17 cellular contexts compared by ENCODE assay signal in the genomic region with DNA sequence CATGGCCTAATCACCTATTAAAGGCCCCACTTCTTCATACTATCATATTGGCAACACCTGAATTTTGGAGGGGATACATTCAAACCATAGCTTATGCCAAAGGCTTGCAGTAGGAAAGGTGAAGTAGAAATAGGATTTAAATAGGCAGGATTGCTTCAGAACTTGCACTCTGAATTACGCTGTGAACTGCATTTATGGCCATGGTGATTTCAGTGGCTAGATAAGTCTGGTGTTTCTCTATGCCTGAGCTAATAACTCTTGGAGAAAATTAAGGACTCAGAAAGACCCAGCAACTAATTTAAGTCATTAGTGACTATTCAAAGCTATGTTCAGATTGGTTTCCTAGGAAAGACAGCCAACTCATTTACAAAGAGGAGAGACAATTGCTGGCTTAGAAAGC. TPM values are rescaled to one million over a fixed set of nuclear protein-coding genes. Genes with fewer than 3 reads are reported as not detected.
DNase-seq lines count a peak whose midpoint lies in the region; ATAC-seq lines count a peak whose summit lies in the region.
"Had no signal": no experiment of that assay in that cellular context is flagged by ENCODE, and none has a peak within 500 bp of the region (broad histone marks: within the 10 kb centered on the region; RNA-seq: fewer than 3 reads in every experiment).

No MANE protein-coding gene starts in this region.

- H3K14ac ChIP-seq in trophoblast cell (ENCODE audit: low read length) = no peak overlapping the region

- H3K27me3 ChIP-seq in trophoblast cell (ENCODE audit: insufficient read depth, low read length) = no peaks in the 10 kb centered on the region
- H3K27me3 ChIP-seq: BE2C had no signal

- H2BK12ac ChIP-seq in trophoblast cell (ENCODE audit: low read length) = no peak overlapping the region

- no peak overlapping the region for H4K8ac ChIP-seq in trophoblast cell (ENCODE audit: low read depth, low read length)

- no peak overlapping the region for H3K18ac ChIP-seq in trophoblast cell (ENCODE audit: low read length)

- no peak overlapping the region for H3K4ac ChIP-seq in trophoblast cell (ENCODE audit: low read depth, low read length)

- no peak overlapping the region for H2AFZ ChIP-seq in trophoblast cell (ENCODE audit: insufficient read depth, low read length, poor library complexity)

- H3K36me3 ChIP-seq in trophoblast cell (ENCODE audit: control insufficient read depth in 1 of 2, insufficient read depth in 2 of 2, low read length in 2 of 2) = no peaks in the 10 kb centered on the region
- H3K36me3 ChIP-seq: BE2C had no signal

- H4K91ac ChIP-seq in trophoblast cell (ENCODE audit: low read depth, low read length) = no peak overlapping the region

- peaks cover 7 to 8% of the 10 kb centered on the region in 2 experiments for H3K4me1 ChIP-seq in trophoblast cell (ENCODE audit: control insufficient read depth in 1 of 2, insufficient read depth in 2 of 2, low read length in 2 of 2)
- H3K4me1 ChIP-seq: Caco-2 had no signal

- no peak overlapping the region for H3K23ac ChIP-seq in trophoblast cell (ENCODE audit: low read length)

- in situ Hi-C loops in SK-MEL-5 (cut with HindIII; ENCODE audit: low pct_unique_long_range_greater_than_20kb, low sequenced_read_pairs) = no loop called here

- no CpG with 5 or more reads among the region's 1 CpG for WGBS in trophoblast cell (ENCODE audit: extremely low coverage, insufficient coverage, insufficient read length)

- H3K4me2 ChIP-seq in trophoblast cell (ENCODE audit: low read length) = no peak overlapping the region

- H2BK5ac ChIP-seq in trophoblast cell (ENCODE audit: low read depth, low read length, poor library complexity) = no peak overlapping the region

- DNase-seq in SK-MEL-5 (ENCODE audit: low read depth, low spot score) (peak; percentile 22), medulla oblongata (ENCODE audit: extremely low spot score) (peak; percentile 38), pons (ENCODE audit: low spot score) (peak; percentile 53), trophoblast cell (no peak), OCI-M1 (lab: John Stamatoyannopoulos, UW) (no peak), NOMO-1 (lab: John Stamatoyannopoulos, UW; ENCODE audit: unreplicated experiment in 2 of 2) (no peak)
- DNase-seq: BE2C; Caco-2; CD8-positive, alpha-beta T cell; DND-41; GDM1; HCEC 1CT; HFFc6; IMR-90 had no signal

- H2BK120ac ChIP-seq in trophoblast cell (ENCODE audit: insufficient read depth, low read length, poor library complexity) = no peak overlapping the region

- H3K9ac ChIP-seq in trophoblast cell (ENCODE audit: low read length) = no peak overlapping the region

- ATAC-seq in HG03095 (IDR thresholded peaks at IDR 0.05; ENCODE audit: unreplicated experiment) = no peak
- ATAC-seq: CD8-positive, alpha-beta T cell had no signal

- H2AK5ac ChIP-seq in trophoblast cell (ENCODE audit: low read length) = no peak overlapping the region

- no peak overlapping the region for H4K12ac ChIP-seq in trophoblast cell (ENCODE audit: low read depth, low read length)

- no peaks in the 10 kb centered on the region for H3K9me3 ChIP-seq in trophoblast cell (ENCODE audit: insufficient read depth, low read depth, low read length)
- H3K9me3 ChIP-seq: BE2C, Caco-2 had no signal

- no peak overlapping the region for H3K27ac ChIP-seq in trophoblast cell (ENCODE audit: low read depth, low read length)

- H3K79me1 ChIP-seq in trophoblast cell (ENCODE audit: low read length) = peaks cover 1% of the 10 kb centered on the region

- H3K4me3 ChIP-seq in trophoblast cell (ENCODE audit: low read depth, low read length) = no peak overlapping the region

- no peaks in the 10 kb centered on the region for H3K79me2 ChIP-seq in trophoblast cell (ENCODE audit: control insufficient read depth, insufficient read depth, low read length, poor library complexity)

RNA-seq across cellular contexts. Expression of a gene that starts 59.8 kb away (rescaled TPM):
- total RNA-seq in SK-MEL-5 (2014; rRNA removed; shearing (Covaris generic)) = not detected in 2 replicates
- polyA plus RNA-seq in SK-MEL-5 (2015; cell fraction: cytosol; rRNA removed) = not detected in 2 replicates
- not detected in 2 replicates for polyA plus RNA-seq in SK-MEL-5 (2015; cell fraction: nucleus; rRNA removed)
- 0.03 and 0.04 TPM in 2 replicates for polyA plus RNA-seq in trophoblast cell (2013)
- total RNA-seq: CD8-positive, alpha-beta T cell; H4; HT-29; IMR-90 had no signal
- polyA plus RNA-seq: IMR-90 had no signal

Comparison
In these comparisons a context has a peak if more than half of its experiments do, and no peak if none do; other contexts are left out.
1. DNase-seq: peak in SK-MEL-5 (single experiment), medulla oblongata (single experiment) and pons (single experiment); none in trophoblast cell (0 of 2), OCI-M1 (single experiment) and NOMO-1 (0 of 2).